30 cellular contexts compared by ENCODE assay signal in genomic region chr16:52368899-52369298, GRCh38.
"Had no signal": no experiment of that assay in that cellular context is flagged by ENCODE, and none has a peak within 500 bp of the region (broad histone marks: within the 10 kb centered on the region; RNA-seq: fewer than 3 reads in every experiment).

No MANE protein-coding gene starts in this region.

- H3K4me1 ChIP-seq: ascending aorta had no signal

- H3K27ac ChIP-seq: ascending aorta, cardiac muscle cell, VCaP had no signal

- H3K9me3 ChIP-seq: ascending aorta had no signal

- ATAC-seq: activated CD8-positive, alpha-beta memory T cell treated with anti-CD3 and anti-CD28 coated beads, Interleukin-2, amount 10 ng/mL, durations not matched to agents 7 days and 5 days; activated CD8-positive, alpha-beta T cell treated with anti-CD3 and anti-CD28 coated beads, Interleukin-2, amount 10 ng/mL, durations not matched to agents 7 days and 5 days; activated naive CD8-positive, alpha-beta T cell treated with anti-CD3 and anti-CD28 coated beads, Interleukin-2, amount 50 U/mL, for 24 hours had no signal

- FAIRE-seq: bronchial epithelial cell, TTC549 had no signal

- H3K36me3 ChIP-seq: ascending aorta, cardiac muscle cell had no signal

- DNase-seq: activated B cell treated with CpG ODN at 0.5 μM for 24 hours; activated CD4-positive, alpha-beta memory T cell treated with anti-CD3 and anti-CD28 coated beads, Interleukin-2, amount 10 ng/mL, durations not matched to agents 7 days and 5 days; activated CD4-positive, alpha-beta T cell treated with anti-CD3 and anti-CD28 coated beads for 48 hours; activated CD4-positive, alpha-beta T cell treated with anti-CD3 and anti-CD28 coated beads, Interleukin-2, amount 10 ng/mL, durations not matched to agents 7 days and 5 days; activated CD4-positive, alpha-beta T cell treated with anti-CD3 and anti-CD28 coated beads, Interleukin-2, amount 50 U/mL, for 48 hours; activated CD4-positive, CD25-positive, alpha-beta regulatory T cell treated with anti-CD3 and anti-CD28 coated beads, Interleukin-2, amount 50 U/mL, for 72 hours; activated CD8-positive, alpha-beta memory T cell treated with anti-CD3 and anti-CD28 coated beads for 24 hours; activated CD8-positive, alpha-beta memory T cell treated with anti-CD3 and anti-CD28 coated beads, Interleukin-2, amount 10 ng/mL, durations not matched to agents 7 days and 5 days; activated CD8-positive, alpha-beta memory T cell treated with anti-CD3 and anti-CD28 coated beads, Interleukin-2, amount 50 U/mL, for 48 hours; activated CD8-positive, alpha-beta T cell treated with anti-CD3 and anti-CD28 coated beads, Interleukin-2, amount 10 ng/mL, durations not matched to agents 7 days and 5 days; activated effector memory CD4-positive, alpha-beta T cell treated with Interleukin-2 at 50 U/mL for 16 hours; activated gamma-delta T cell; activated naive CD4-positive, alpha-beta T cell treated with anti-CD3 and anti-CD28 coated beads, Interleukin-2, amount 10 ng/mL, durations not matched to agents 7 days and 5 days; activated naive CD4-positive, alpha-beta T cell treated with Interleukin-2 at 50 U/mL for 16 hours; activated naive CD8-positive, alpha-beta T cell treated with anti-CD3 and anti-CD28 coated beads, Interleukin-2, amount 10 ng/mL, durations not matched to agents 7 days and 5 days; activated naive CD8-positive, alpha-beta T cell treated with anti-CD3 and anti-CD28 coated beads, Interleukin-2, amount 50 U/mL, for 24 hours; activated T-cell treated with anti-CD3 and anti-CD28 coated beads, Interleukin-2, amount 50 U/mL, for 24 hours; activated T-cell treated with anti-CD3 and anti-CD28 coated beads, Interleukin-2, amount 50 U/mL, for 48 hours; amygdala; anterior cingulate cortex; caudate nucleus; cerebellar nuclear complex; T-helper 1 cell; T-helper 2 cell; T-helper 9 cell had no signal

- H3K27me3 ChIP-seq: ascending aorta, cardiac muscle cell had no signal

- H3K4me3 ChIP-seq: ascending aorta, cardiac muscle cell had no signal
